ENCODE assay signal across 8 cellular contexts in genomic region chr11:129278586-129279319, GRCh38.
A peak's percentile ranks its signal among the peaks of the same experiment; 100 is the strongest.
DNase-seq lines count a peak whose midpoint lies in the region; ATAC-seq and TF ChIP-seq lines count a peak whose summit lies in the region.

No MANE protein-coding gene starts in this region.

- TF ChIP-seq CTCF in GM13976 (IDR thresholded peaks at IDR 0.05; ENCODE audit: borderline replicate concordance, control extremely low read depth, extremely low read depth, insufficient read depth, missing control alignments) (no peak), WTC11 (IDR thresholded peaks at IDR 0.05) (no peak), esophagus squamous epithelium (IDR thresholded peaks at IDR 0.05) (no peak), natural killer cell (IDR thresholded peaks at IDR 0.05) (no peak)

- peak overlapping the region; percentile 75 to 90 (median 85) for H3K27ac ChIP-seq in esophagus squamous epithelium

- H3K9me3 ChIP-seq in esophagus squamous epithelium = no peaks in the 10 kb centered on the region

- intact Hi-C loops in esophagus squamous epithelium (cut with DNase I) (loop anchor here (10.0 kb wide), 1 partner anchor 154 kb away; no protein-coding TSS in a partner anchor), natural killer cell (cut with micrococcal nuclease) (no loop called here)

- H3K9me3 Mint-ChIP-seq in WTC11 = no peaks in the 10 kb centered on the region
- H3K9me3 Mint-ChIP-seq in natural killer cell = no peaks in the 10 kb centered on the region

- in situ Hi-C loops in GM13976 (cut with MboI; ENCODE audit: low sequenced_read_pairs, unreplicated experiment) = no loop called here

- H3K4me1 Mint-ChIP-seq in WTC11 = peaks cover 67% of the 10 kb centered on the region
- H3K4me1 Mint-ChIP-seq in natural killer cell = peaks cover 10 to 21% of the 10 kb centered on the region in 2 donors

- H3K27me3 Mint-ChIP-seq in WTC11 (ENCODE audit: low read depth) (peaks cover 19% of the 10 kb centered on the region), natural killer cell (ENCODE audit: low read depth in 2 of 2) (peaks cover 22 to 35% of the 10 kb centered on the region in 2 donors)

- peak overlapping the region; percentile 55 to 83 (median 74) for H3K4me3 ChIP-seq in esophagus squamous epithelium

- no peak for TF ChIP-seq POLR2A in esophagus squamous epithelium (IDR thresholded peaks at IDR 0.05)

- no peak overlapping the region for H3K27ac Mint-ChIP-seq in WTC11
- peak overlapping the region; percentile 45 to 64 for H3K27ac Mint-ChIP-seq in natural killer cell

- peak overlapping the region; percentile 78 for H3K4me3 Mint-ChIP-seq in WTC11
- H3K4me3 Mint-ChIP-seq in natural killer cell = peak overlapping the region; percentile 89

- no peaks in the 10 kb centered on the region for H3K36me3 ChIP-seq in esophagus squamous epithelium

- POLR2A ChIA-PET in WTC11 (lab: Charles Lee) = no interaction called here

- DNase-seq in GM13976 (ENCODE audit: low spot score) (peak; percentile 34), WTC11 (ENCODE audit: low spot score) (peak; percentile 31), esophagus squamous epithelium (lab: John Stamatoyannopoulos, UW) (no peak), natural killer cell (peak; percentile 16), NCI-H774 (lab: John Stamatoyannopoulos, UW) (no peak), inferior parietal cortex (ENCODE audit: extremely low spot score) (no peak)

- CTCF ChIA-PET in WTC11 (lab: Charles Lee) = no interaction called here

- H3K27me3 ChIP-seq in esophagus squamous epithelium = no peaks in the 10 kb centered on the region

- H3K4me1 ChIP-seq in esophagus squamous epithelium = peaks cover 19 to 86% (median 22%) of the 10 kb centered on the region in 3 donors

- WGBS in esophagus squamous epithelium, 2 donors = 0 to 5% methylated on average over 11 to 13 of the region's 109 CpGs

- H3K36me3 Mint-ChIP-seq in WTC11 (no peaks in the 10 kb centered on the region), natural killer cell (no peaks in the 10 kb centered on the region)

- ATAC-seq in HG03095 (IDR thresholded peaks at IDR 0.05; ENCODE audit: unreplicated experiment) (peak; percentile 19), WTC11 (peak; percentile 9; the same call in 1 of the 2 replicates), natural killer cell (peak in 1 of 3 donors; percentile 5), GM21576 (IDR thresholded peaks at IDR 0.05; ENCODE audit: unreplicated experiment) (no peak)

TF ChIP-seq in WTC11, 78 proteins besides CTCF, POLR2A, EP300 and RAD21:
- TF ChIP-seq HMGXB4 (CRISPR knock-in tag; IDR thresholded peaks at IDR 0.05) (peak; percentile 40; the same call in 1 of the 2 replicates), FOXP4 (CRISPR knock-in tag; IDR thresholded peaks at IDR 0.05) (no peak), MAX (CRISPR knock-in tag; IDR thresholded peaks at IDR 0.05) (no peak)

Comparison
In these comparisons a context has a peak if more than half of its experiments do, and no peak if none do; other contexts are left out.
1. DNase-seq: peak in GM13976 (single experiment), WTC11 (single experiment) and natural killer cell (single experiment); none in esophagus squamous epithelium (single experiment), NCI-H774 (single experiment) and inferior parietal cortex (single experiment).